In the genomic region with DNA sequence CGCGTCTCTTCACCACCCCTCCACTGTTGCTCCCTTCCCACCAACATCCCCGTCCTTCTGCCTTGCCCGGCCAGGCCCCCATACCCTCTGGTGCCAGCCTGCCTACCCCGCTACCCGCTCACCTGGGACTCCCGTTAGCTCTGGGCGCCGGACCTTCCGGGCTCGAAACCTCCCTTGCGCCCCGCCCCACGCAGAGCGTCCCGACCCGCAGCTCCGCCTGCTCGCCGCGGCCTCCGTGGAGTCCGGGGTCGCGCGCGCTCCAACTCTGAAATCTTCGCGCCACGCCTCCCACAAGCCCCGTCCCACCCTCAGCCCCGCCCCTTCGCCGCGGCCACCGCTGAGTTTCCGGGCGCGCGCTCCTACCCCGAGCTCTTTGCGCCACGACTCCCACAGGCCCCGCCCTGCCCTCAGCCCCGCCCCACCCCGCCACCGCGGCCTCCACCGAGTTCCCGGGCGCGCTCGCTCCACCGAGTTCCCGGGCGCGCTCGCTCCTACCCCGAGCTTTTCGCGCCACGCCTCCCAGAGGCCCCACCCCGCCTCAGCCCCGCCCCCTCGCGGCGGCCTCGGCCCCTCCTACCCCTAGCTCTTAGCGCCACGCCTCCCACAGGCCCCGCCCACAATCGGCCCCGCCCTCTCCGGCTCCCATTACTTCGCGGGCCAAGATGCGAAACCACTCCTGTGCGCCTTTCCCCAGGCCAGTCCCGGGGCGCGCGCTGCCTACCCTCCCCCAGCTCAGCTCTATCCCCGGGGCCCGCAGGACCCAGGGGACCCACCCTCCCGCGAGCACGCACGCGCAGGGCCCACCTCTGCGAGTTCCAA, we compare ENCODE assay signal across 8 cellular contexts. TPM values are rescaled to one million over a fixed set of nuclear protein-coding genes. Genes with fewer than 3 reads are reported as not detected.
DNase-seq lines count a peak whose midpoint lies in the region; TF ChIP-seq lines count a peak whose summit lies in the region.

A gene (minus strand): TSS at position 267 of the 819 bp plus-strand sequence. CDS start 5,617 bp downstream, outside the sequence.

- WGBS in stomach, 5 donors = 0 to 1% (median 1%) methylated on average over 33 to 90 of the region's 90 CpGs

- TF ChIP-seq EP300 in stomach (IDR thresholded peaks at IDR 0.05) = no peak

- intact Hi-C loops in stomach (cut with DNase I; ENCODE audit: low total_unique reads) = loop anchor here (5.0 kb wide), 2 partner anchors 53 to 68 kb away; a partner anchor contains a TSS

- TF ChIP-seq CTCF in neural crest cell (conservative IDR thresholded peaks at IDR 0.05) (no peak), stomach (IDR thresholded peaks at IDR 0.05) (peak in 1 of 7 experiments; percentile 7)

- peak in 1 of 4 donors; percentile 22 for TF ChIP-seq POLR2A in stomach (IDR thresholded peaks at IDR 0.05)

- H3K36me3 ChIP-seq in HAP-1 (replicated peaks) (no peaks in the 10 kb centered on the region; the same call in 1 of the 2 replicates), MG63 (peaks cover 28% of the 10 kb centered on the region), stomach (peaks cover 0 to 5% (median 0%) of the 10 kb centered on the region in 4 donors)

- peaks cover 60% of the 10 kb centered on the region for H3K4me1 Mint-ChIP-seq in neural crest cell

- no peaks in the 10 kb centered on the region for H3K27me3 ChIP-seq in HAP-1 (ENCODE audit: low read depth)
- no peaks in the 10 kb centered on the region for H3K27me3 ChIP-seq in MG63
- no peaks in the 10 kb centered on the region for H3K27me3 ChIP-seq in stomach

- H3K4me3 Mint-ChIP-seq in neural crest cell = peak within 1 kb of the TSS; percentile 97

- H3K27me3 Mint-ChIP-seq in neural crest cell (ENCODE audit: low read depth) = no peaks in the 10 kb centered on the region

- H3K27ac Mint-ChIP-seq in neural crest cell (ENCODE audit: unreplicated experiment) = peak within 1 kb of the TSS; percentile 94

- H3K36me3 Mint-ChIP-seq in neural crest cell (ENCODE audit: low read depth) = peaks cover 2% of the 10 kb centered on the region

- H3K4me1 ChIP-seq in HAP-1 = peaks cover 24% of the 10 kb centered on the region
- H3K4me1 ChIP-seq in stomach = peaks cover 19 to 79% (median 58%) of the 10 kb centered on the region in 4 donors

- DNase-seq in G401 (ENCODE audit: low spot score) (peak; percentile 95), HAP-1 (ENCODE audit: low spot score in 2 of 2) (peak; percentile 87 to 97), MG63 (peak; percentile 94), SHP77 (lab: John Stamatoyannopoulos, UW) (peak; percentile 86 to 89), activated gamma-delta T cell (lab: John Stamatoyannopoulos, UW) (peak; percentile 100), fibroblast of the conjunctiva (ENCODE audit: low read depth) (peak; percentile 92), neural crest cell (ENCODE audit: low read depth, low spot score) (peak; percentile 99), stomach (peak; percentile 99)

- H3K9me3 ChIP-seq in HAP-1 (no peaks in the 10 kb centered on the region), MG63 (no peaks in the 10 kb centered on the region), stomach (no peaks in the 10 kb centered on the region)

- peak within 1 kb of the TSS; percentile 90 to 99 (median 92) for H3K27ac ChIP-seq in stomach

- H3K4me3 ChIP-seq in HAP-1 (peak within 1 kb of the TSS; percentile 91), MG63 (peak within 1 kb of the TSS; percentile 97), stomach (peak within 1 kb of the TSS; percentile 77 to 92 (median 84))

- in situ Hi-C loops in G401 (cut with HindIII; ENCODE audit: low sequenced_read_pairs) (no loop called here), HAP-1 (cut with MboI; ENCODE audit: low sequenced_read_pairs) (no loop called here)

- H3K9me3 Mint-ChIP-seq in neural crest cell = no peaks in the 10 kb centered on the region

RNA-seq across cellular contexts. Expression of the gene that starts here (rescaled TPM):
- 38.3 and 56.6 TPM in 2 replicates for total RNA-seq in G401 (2014; rRNA removed; shearing (Covaris generic))
- 31.5 and 54.1 TPM in 2 replicates for total RNA-seq in MG63 (2014; rRNA removed; shearing (Covaris generic); ENCODE audit: low replicate concordance)
- total RNA-seq in neural crest cell (41.0 and 41.1 TPM in 2 replicates), stomach (10 to 100 TPM in 4 of 5 donors, 1 to 10 TPM in 1; 5.8 to 71.2 (median 43.3) TPM)
- 10 to 100 TPM; 38.2 to 45.2 (median 38.4) TPM for polyA plus RNA-seq in stomach

Comparison
In these comparisons a context has a peak if more than half of its experiments do, and no peak if none do; other contexts are left out.
1. Peak in every context shown above with its lines: DNase-seq, H3K4me3 ChIP-seq and H3K27ac ChIP-seq.